In genomic region chr2:159903404-159904126, GRCh38 we compare ENCODE assay signal across 8 cellular contexts. TPM values are rescaled to one million over a fixed set of nuclear protein-coding genes. Genes with fewer than 3 reads are reported as not detected.
DNase-seq lines count a peak whose midpoint lies in the region; ATAC-seq and TF ChIP-seq lines count a peak whose summit lies in the region.

No MANE protein-coding gene starts in this region.

- H3K4me1 Mint-ChIP-seq in activated B cell treated with CpG ODN at 0.5 μM for 24 hours = peaks cover 64% of the 10 kb centered on the region
- H3K4me1 Mint-ChIP-seq in naive B cell = peaks cover 23 to 56% (median 44%) of the 10 kb centered on the region in 3 donors
- H3K4me1 Mint-ChIP-seq in stimulated activated naive CD8-positive, alpha-beta T cell treated with anti-CD3 and anti-CD28 coated beads, Interleukin-15, amount 100 ng/mL, for 72 hours = peaks cover 68% of the 10 kb centered on the region

- intact Hi-C loops in activated B cell treated with CpG ODN at 0.5 μM for 24 hours (cut with micrococcal nuclease) = loop anchor here (1.0 to 10.0 kb wide), 10 partner anchors 8 to 1401 kb away; partner anchors contain the start of genes MARCHF7, PSMD14 and WDSUB1

- H3K36me3 Mint-ChIP-seq in activated B cell treated with CpG ODN at 0.5 μM for 24 hours (ENCODE audit: low read depth) (peaks cover 46% of the 10 kb centered on the region), naive B cell (no peaks in the 10 kb centered on the region)

- H3K9me3 Mint-ChIP-seq in activated B cell treated with CpG ODN at 0.5 μM for 24 hours (no peaks in the 10 kb centered on the region), naive B cell (no peaks in the 10 kb centered on the region)
- no peaks in the 10 kb centered on the region for H3K9me3 Mint-ChIP-seq in stimulated activated naive CD8-positive, alpha-beta T cell treated with anti-CD3 and anti-CD28 coated beads, Interleukin-15, amount 100 ng/mL, for 72 hours

- ATAC-seq in HG03159 (IDR thresholded peaks at IDR 0.05; ENCODE audit: unreplicated experiment) (peak; percentile 33), activated B cell treated with CpG ODN at 0.5 μM for 24 hours (ENCODE audit: low read depth) (peak; percentile 53), naive B cell (ENCODE audit: low read depth in 2 of 2) (peak; percentile 60 to 64)
- peak; percentile 77 for ATAC-seq in stimulated activated naive CD8-positive, alpha-beta T cell treated with anti-CD3 and anti-CD28 coated beads, Interleukin-15, amount 100 ng/mL, for 72 hours

- no peak for TF ChIP-seq CTCF in activated B cell treated with CpG ODN at 0.5 μM for 24 hours (IDR thresholded peaks at IDR 0.05)

- DNase-seq in SIG-M5 treated with dmso at 0.1 percent for 504 hours (lab: John Stamatoyannopoulos, UW; ENCODE audit: unreplicated experiment) = peak; percentile 49
- no peak for DNase-seq in SIG-M5 (lab: John Stamatoyannopoulos, UW)
- peak; percentile 44 for DNase-seq in activated B cell treated with CpG ODN at 0.5 μM for 24 hours
- DNase-seq in dermis blood vessel endothelial cell = peak; percentile 76
- DNase-seq in naive B cell = peak; percentile 73
- peak; percentile 60 to 83 for DNase-seq in stimulated activated naive CD8-positive, alpha-beta T cell treated with anti-CD3 and anti-CD28 coated beads, Interleukin-15, amount 100 ng/mL, for 72 hours
- DNase-seq in OCI-M2 (lab: John Stamatoyannopoulos, UW; ENCODE audit: unreplicated experiment) = no peak

- H3K27ac Mint-ChIP-seq in activated B cell treated with CpG ODN at 0.5 μM for 24 hours = peak overlapping the region; percentile 98
- peak overlapping the region; percentile 96 to 100 (median 99) for H3K27ac Mint-ChIP-seq in naive B cell
- peak overlapping the region; percentile 97 to 98 for H3K27ac Mint-ChIP-seq in stimulated activated naive CD8-positive, alpha-beta T cell treated with anti-CD3 and anti-CD28 coated beads, Interleukin-15, amount 100 ng/mL, for 72 hours

- POLR2A ChIA-PET in activated B cell treated with CpG ODN at 0.5 μM for 24 hours (lab: Charles Lee) = interaction anchor here (0.6 to 2.9 kb wide), 15 partner anchors 8 to 616 kb away, joined by 3 to 40 read pairs (median 5); partner anchors contain the start of genes MARCHF7 and WDSUB1

- H3K27me3 Mint-ChIP-seq in activated B cell treated with CpG ODN at 0.5 μM for 24 hours (no peaks in the 10 kb centered on the region), naive B cell (no peaks in the 10 kb centered on the region)
- no peaks in the 10 kb centered on the region for H3K27me3 Mint-ChIP-seq in stimulated activated naive CD8-positive, alpha-beta T cell treated with anti-CD3 and anti-CD28 coated beads, Interleukin-15, amount 100 ng/mL, for 72 hours

- CTCF ChIA-PET in activated B cell treated with CpG ODN at 0.5 μM for 24 hours (lab: Charles Lee) = interaction anchor here (1.1 kb wide), 1 partner anchor 17 kb away, joined by 4 read pairs; no protein-coding TSS in a partner anchor

- peak overlapping the region; percentile 99 for H3K4me3 Mint-ChIP-seq in activated B cell treated with CpG ODN at 0.5 μM for 24 hours
- peak overlapping the region; percentile 94 to 100 (median 100) for H3K4me3 Mint-ChIP-seq in naive B cell
- peak overlapping the region; percentile 99 to 100 for H3K4me3 Mint-ChIP-seq in stimulated activated naive CD8-positive, alpha-beta T cell treated with anti-CD3 and anti-CD28 coated beads, Interleukin-15, amount 100 ng/mL, for 72 hours

RNA-seq across cellular contexts. Expression of gene LY75, which starts 1.0 kb away (rescaled TPM):
- total RNA-seq in activated B cell treated with CpG ODN at 0.5 μM for 24 hours (99.5 and 107 TPM in 2 replicates), dermis blood vessel endothelial cell (34.2 and 55.7 TPM in 2 replicates)
- 10 to 100 TPM; 37.2 to 61.2 (median 50.4) TPM for polyA plus RNA-seq in naive B cell (ENCODE audit: low read depth in 6 of 6)

Comparison
In these comparisons a context has a peak if more than half of its experiments do, and no peak if none do; other contexts are left out.
1. DNase-seq: peak in SIG-M5 treated with dmso at 0.1 percent for 504 hours (single experiment), activated B cell treated with CpG ODN at 0.5 μM for 24 hours (single experiment), dermis blood vessel endothelial cell (single experiment), naive B cell (single experiment) and stimulated activated naive CD8-positive, alpha-beta T cell treated with anti-CD3 and anti-CD28 coated beads, Interleukin-15, amount 100 ng/mL, for 72 hours (2 of 2); none in SIG-M5 (single experiment) and OCI-M2 (single experiment).
2. Peak in every context shown above with its lines, with median percentiles within 50 percentile points of each other: ATAC-seq, H3K27ac Mint-ChIP-seq and H3K4me3 Mint-ChIP-seq.